Comparison of ENCODE assay signal across 24 cellular contexts in genomic region chr7:42212541-42213090, GRCh38. TPM values are rescaled to one million over a fixed set of nuclear protein-coding genes. Genes with fewer than 3 reads are reported as not detected.
"Had no signal": no experiment of that assay in that cellular context is flagged by ENCODE, and none has a peak within 500 bp of the region (broad histone marks: within the 10 kb centered on the region; RNA-seq: fewer than 3 reads in every experiment).

No MANE protein-coding gene starts in this region.

- H3K4me1 ChIP-seq: prostate gland, right atrium auricular region had no signal

- H3K27me3 Mint-ChIP-seq: activated naive CD4-positive, alpha-beta T cell treated with anti-CD3 and anti-CD28 coated beads, Interleukin-2, amount 10 ng/mL, durations not matched to agents 7 days and 5 days had no signal

- H3K9me3 ChIP-seq: gastroesophageal sphincter, heart left ventricle, prostate gland, right atrium auricular region, tibial artery had no signal

- H3K27me3 ChIP-seq: gastroesophageal sphincter, heart left ventricle, right atrium auricular region, tibial artery had no signal

- H3K36me3 ChIP-seq: gastroesophageal sphincter, heart left ventricle, prostate gland, right atrium auricular region, tibial artery had no signal

- ATAC-seq: activated CD4-positive, CD25-positive, alpha-beta regulatory T cell treated with anti-CD3 and anti-CD28 coated beads, Interleukin-2, amount 50 U/mL, for 24 hours; activated CD8-positive, alpha-beta memory T cell treated with anti-CD3 and anti-CD28 coated beads, Interleukin-2, amount 10 ng/mL, durations not matched to agents 7 days and 5 days; activated CD8-positive, alpha-beta T cell treated with anti-CD3 and anti-CD28 coated beads for 36 hours; gastroesophageal sphincter; heart left ventricle; stimulated activated naive CD8-positive, alpha-beta T cell treated with anti-CD3 and anti-CD28 coated beads, Interleukin-15, Interleukin-2, amounts not matched to agents 100 U/mL and 50 U/mL, for 24 hours had no signal

- H3K27ac Mint-ChIP-seq: activated CD4-positive, alpha-beta T cell treated with anti-CD3 and anti-CD28 coated beads, Interleukin-2, amount 10 ng/mL, durations not matched to agents 7 days and 5 days; activated CD8-positive, alpha-beta memory T cell treated with anti-CD3 and anti-CD28 coated beads, Interleukin-2, amount 10 ng/mL, durations not matched to agents 7 days and 5 days; activated CD8-positive, alpha-beta T cell treated with anti-CD3 and anti-CD28 coated beads for 36 hours; activated naive CD4-positive, alpha-beta T cell treated with anti-CD3 and anti-CD28 coated beads, Interleukin-2, amount 10 ng/mL, durations not matched to agents 7 days and 5 days; naive B cell had no signal

- H3K9me3 Mint-ChIP-seq: activated CD4-positive, alpha-beta T cell treated with anti-CD3 and anti-CD28 coated beads, Interleukin-2, amount 10 ng/mL, durations not matched to agents 7 days and 5 days; activated CD8-positive, alpha-beta T cell treated with anti-CD3 and anti-CD28 coated beads for 36 hours; activated naive CD4-positive, alpha-beta T cell treated with anti-CD3 and anti-CD28 coated beads, Interleukin-2, amount 10 ng/mL, durations not matched to agents 7 days and 5 days; naive B cell had no signal

- FAIRE-seq: islet of Langerhans had no signal

- H3K36me3 Mint-ChIP-seq: activated CD8-positive, alpha-beta memory T cell treated with anti-CD3 and anti-CD28 coated beads, Interleukin-2, amount 10 ng/mL, durations not matched to agents 7 days and 5 days; activated naive CD4-positive, alpha-beta T cell treated with anti-CD3 and anti-CD28 coated beads, Interleukin-2, amount 10 ng/mL, durations not matched to agents 7 days and 5 days; naive B cell had no signal

- DNase-seq: activated CD4-positive, alpha-beta T cell treated with anti-CD3 and anti-CD28 coated beads, Interleukin-2, amount 10 ng/mL, durations not matched to agents 7 days and 5 days; activated CD8-positive, alpha-beta memory T cell treated with anti-CD3 and anti-CD28 coated beads, Interleukin-2, amount 10 ng/mL, durations not matched to agents 7 days and 5 days; activated CD8-positive, alpha-beta T cell treated with anti-CD3 and anti-CD28 coated beads for 36 hours; activated effector memory CD4-positive, alpha-beta T cell treated with anti-CD3 and anti-CD28 coated beads, Interleukin-2, amount 50 U/mL, for 16 hours; activated naive CD4-positive, alpha-beta T cell treated with anti-CD3 and anti-CD28 coated beads, Interleukin-2, amount 10 ng/mL, durations not matched to agents 7 days and 5 days; activated T-cell treated with anti-CD3 and anti-CD28 coated beads for 4 hours; amygdala; cerebellar nuclear complex; heart left ventricle; left cardiac atrium; naive B cell; stimulated activated CD4-positive, alpha-beta T cell treated with anti-CD3 and anti-CD28 coated beads, Interleukin-12 subunit alpha, Interleukin-12 subunit beta, amount 100 ng/mL, for 4 hours; stimulated activated CD4-positive, alpha-beta T cell treated with anti-CD3 and anti-CD28 coated beads, Interleukin-4, amount 100 ng/mL, for 4 hours; stimulated activated naive CD8-positive, alpha-beta T cell treated with anti-CD3 and anti-CD28 coated beads, Interleukin-15, Interleukin-2, amounts not matched to agents 100 U/mL and 50 U/mL, for 24 hours; substantia nigra; T-helper 2 cell; tibial artery had no signal

- H3K4me1 Mint-ChIP-seq: activated CD4-positive, alpha-beta T cell treated with anti-CD3 and anti-CD28 coated beads, Interleukin-2, amount 10 ng/mL, durations not matched to agents 7 days and 5 days; activated CD8-positive, alpha-beta memory T cell treated with anti-CD3 and anti-CD28 coated beads, Interleukin-2, amount 10 ng/mL, durations not matched to agents 7 days and 5 days; activated naive CD4-positive, alpha-beta T cell treated with anti-CD3 and anti-CD28 coated beads, Interleukin-2, amount 10 ng/mL, durations not matched to agents 7 days and 5 days; naive B cell had no signal

- H3K27ac ChIP-seq: coronary artery, epithelial cell of prostate, gastroesophageal sphincter, prostate gland, right atrium auricular region, tibial artery had no signal

- H3K4me3 Mint-ChIP-seq: activated CD4-positive, alpha-beta T cell treated with anti-CD3 and anti-CD28 coated beads, Interleukin-2, amount 10 ng/mL, durations not matched to agents 7 days and 5 days; activated CD8-positive, alpha-beta memory T cell treated with anti-CD3 and anti-CD28 coated beads, Interleukin-2, amount 10 ng/mL, durations not matched to agents 7 days and 5 days; activated CD8-positive, alpha-beta T cell treated with anti-CD3 and anti-CD28 coated beads for 36 hours; activated naive CD4-positive, alpha-beta T cell treated with anti-CD3 and anti-CD28 coated beads, Interleukin-2, amount 10 ng/mL, durations not matched to agents 7 days and 5 days; naive B cell had no signal

- H3K4me3 ChIP-seq: coronary artery, gastroesophageal sphincter, heart left ventricle, prostate gland, right atrium auricular region, tibial artery had no signal

RNA-seq across cellular contexts. Expression of gene GLI3, which starts 24.4 kb away (rescaled TPM):
- total RNA-seq: activated CD8-positive, alpha-beta T cell treated with anti-CD3 and anti-CD28 coated beads for 36 hours had no signal
